Comparison of ENCODE assay signal across 28 cellular contexts in the genomic region with DNA sequence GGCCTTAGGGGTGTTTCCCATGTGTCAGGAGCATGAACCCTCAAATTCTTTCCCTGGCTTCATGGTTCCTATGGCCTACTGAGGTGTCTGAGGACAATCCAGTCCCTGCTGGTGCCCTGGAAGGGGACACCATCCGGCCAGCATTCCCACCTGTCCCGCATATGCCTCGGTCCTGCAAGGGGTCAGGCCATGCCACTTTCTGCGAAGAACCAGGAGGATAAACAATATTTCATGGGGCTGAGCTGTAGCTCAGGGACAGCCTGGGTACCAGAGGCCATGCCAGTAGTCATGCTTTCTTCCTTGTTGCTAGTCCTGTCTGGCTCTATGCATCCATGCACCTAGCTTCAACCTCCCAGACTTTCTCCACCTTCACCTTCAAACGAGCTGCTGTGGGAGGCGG.
"Had no signal": no experiment of that assay in that cellular context is flagged by ENCODE, and none has a peak within 500 bp of the region (broad histone marks: within the 10 kb centered on the region; RNA-seq: fewer than 3 reads in every experiment).

No MANE protein-coding gene starts in this region.

- FAIRE-seq: colon had no signal

- DNase-seq: activated CD4-positive, alpha-beta T cell treated with anti-CD3 and anti-CD28 coated beads for 36 hours; activated CD4-positive, alpha-beta T cell treated with anti-CD3 and anti-CD28 coated beads, Interleukin-2, amount 10 ng/mL, durations not matched to agents 7 days and 5 days; activated CD4-positive, alpha-beta T cell treated with anti-CD3 and anti-CD28 coated beads, Interleukin-2, amount 50 U/mL, for 4 hours; activated CD4-positive, CD25-positive, alpha-beta regulatory T cell; activated CD4-positive, CD25-positive, alpha-beta regulatory T cell treated with anti-CD3 and anti-CD28 coated beads, Interleukin-2, amount 50 U/mL, for 72 hours; activated CD8-positive, alpha-beta T cell treated with anti-CD3 and anti-CD28 coated beads, Interleukin-2, amount 10 ng/mL, durations not matched to agents 7 days and 5 days; activated effector memory CD4-positive, alpha-beta T cell treated with anti-CD3 and anti-CD28 coated beads, Interleukin-2, amount 50 U/mL, for 16 hours; activated naive CD4-positive, alpha-beta T cell treated with anti-CD3 and anti-CD28 coated beads for 36 hours; activated naive CD8-positive, alpha-beta T cell treated with anti-CD3 and anti-CD28 coated beads for 36 hours; activated naive CD8-positive, alpha-beta T cell treated with anti-CD3 and anti-CD28 coated beads, Interleukin-2, amount 50 U/mL, for 24 hours; activated T-cell treated with anti-CD3 and anti-CD28 coated beads, Interleukin-2, amount 50 U/mL, for 4 hours; adrenal gland; amygdala; aorta; body of pancreas; caudate nucleus; cortex of kidney; dermis blood vessel endothelial cell; effector CD4-positive, alpha-beta T cell; effector memory CD8-positive, alpha-beta T cell; erythroblast; esophagus squamous epithelium; foreskin melanocyte; T-helper 17 cell; T1000 had no signal

- H3K36me3 ChIP-seq: adrenal gland, esophagus squamous epithelium, gastroesophageal sphincter had no signal

- ATAC-seq: activated CD4-positive, alpha-beta T cell treated with anti-CD3 and anti-CD28 coated beads for 36 hours; activated CD8-positive, alpha-beta T cell treated with anti-CD3 and anti-CD28 coated beads, Interleukin-2, amount 10 ng/mL, durations not matched to agents 7 days and 5 days; activated naive CD8-positive, alpha-beta T cell treated with anti-CD3 and anti-CD28 coated beads, Interleukin-2, amount 50 U/mL, for 24 hours; activated T-cell treated with anti-CD3 and anti-CD28 coated beads, Interleukin-2, amount 50 U/mL, for 4 hours; activated T-helper 17 cell treated with anti-CD3 and anti-CD28 coated beads, Interleukin-2, amount 50 U/mL, for 72 hours; body of pancreas; effector memory CD8-positive, alpha-beta T cell; gastroesophageal sphincter; T-helper 17 cell had no signal

- H3K4me3 ChIP-seq: adrenal gland, body of pancreas, esophagus squamous epithelium, gastroesophageal sphincter had no signal

- H3K27ac ChIP-seq: adrenal gland, body of pancreas, esophagus squamous epithelium, gastroesophageal sphincter had no signal

- H3K9me3 ChIP-seq: adrenal gland, body of pancreas, esophagus squamous epithelium, gastroesophageal sphincter had no signal

- H3K27me3 ChIP-seq: adrenal gland, body of pancreas, esophagus squamous epithelium, gastroesophageal sphincter had no signal
